32 cellular contexts compared by ENCODE assay signal in genomic region chr20:49649672-49650071, GRCh38.
"Had no signal": no experiment of that assay in that cellular context is flagged by ENCODE, and none has a peak within 500 bp of the region (broad histone marks: within the 10 kb centered on the region; RNA-seq: fewer than 3 reads in every experiment).

No MANE protein-coding gene starts in this region.

- H3K4me3 Mint-ChIP-seq: activated CD4-positive, alpha-beta memory T cell treated with anti-CD3 and anti-CD28 coated beads for 36 hours; activated CD4-positive, alpha-beta T cell treated with anti-CD3 and anti-CD28 coated beads for 36 hours; activated CD4-positive, alpha-beta T cell treated with anti-CD3 and anti-CD28 coated beads, Interleukin-2, amount 10 ng/mL, durations not matched to agents 24 days and 14 days; activated CD8-positive, alpha-beta memory T cell treated with anti-CD3 and anti-CD28 coated beads, Interleukin-2, amount 10 ng/mL, durations not matched to agents 7 days and 5 days; activated CD8-positive, alpha-beta T cell treated with anti-CD3 and anti-CD28 coated beads, Interleukin-2, amount 10 ng/mL, durations not matched to agents 7 days and 5 days; activated naive CD4-positive, alpha-beta T cell treated with anti-CD3 and anti-CD28 coated beads, Interleukin-2, amount 10 ng/mL, durations not matched to agents 7 days and 5 days; activated naive CD8-positive, alpha-beta T cell treated with anti-CD3 and anti-CD28 coated beads, Interleukin-2, amount 10 ng/mL, durations not matched to agents 7 days and 5 days; brain; endodermal cell; T-cell; T-helper 1 cell treated with Interleukin-12 subunit alpha and Interleukin-12 subunit beta and Interleukin-4 antibody, amounts not matched to agents 30 μg/mL and 1 μg/mL, for 36 hours had no signal

- H3K4me1 ChIP-seq: ascending aorta, breast epithelium, colonic mucosa, esophagus muscularis mucosa had no signal

- H3K4me3 ChIP-seq: ascending aorta, breast epithelium, cardiac muscle cell, colonic mucosa, esophagus muscularis mucosa, heart left ventricle had no signal

- H3K27ac ChIP-seq: ascending aorta, breast epithelium, cardiac muscle cell, colonic mucosa, esophagus muscularis mucosa, heart left ventricle had no signal

- H3K27ac Mint-ChIP-seq: activated CD4-positive, alpha-beta memory T cell treated with anti-CD3 and anti-CD28 coated beads for 36 hours; activated CD4-positive, alpha-beta T cell treated with anti-CD3 and anti-CD28 coated beads for 36 hours; activated CD4-positive, alpha-beta T cell treated with anti-CD3 and anti-CD28 coated beads, Interleukin-2, amount 10 ng/mL, durations not matched to agents 24 days and 14 days; activated CD8-positive, alpha-beta memory T cell treated with anti-CD3 and anti-CD28 coated beads, Interleukin-2, amount 10 ng/mL, durations not matched to agents 7 days and 5 days; activated CD8-positive, alpha-beta T cell treated with anti-CD3 and anti-CD28 coated beads, Interleukin-2, amount 10 ng/mL, durations not matched to agents 7 days and 5 days; activated naive CD4-positive, alpha-beta T cell treated with anti-CD3 and anti-CD28 coated beads, Interleukin-2, amount 10 ng/mL, durations not matched to agents 7 days and 5 days; activated naive CD4-positive, alpha-beta T cell treated with anti-CD3 and anti-CD28 coated beads, Interleukin-2, amount 50 U/mL, for 72 hours; activated naive CD8-positive, alpha-beta T cell treated with anti-CD3 and anti-CD28 coated beads, Interleukin-2, amount 10 ng/mL, durations not matched to agents 7 days and 5 days; endodermal cell; T-cell; T-helper 1 cell treated with Interleukin-12 subunit alpha and Interleukin-12 subunit beta and Interleukin-4 antibody, amounts not matched to agents 30 μg/mL and 1 μg/mL, for 36 hours had no signal

- DNase-seq: activated CD4-positive, alpha-beta memory T cell treated with anti-CD3 and anti-CD28 coated beads for 36 hours; activated CD4-positive, alpha-beta T cell treated with anti-CD3 and anti-CD28 coated beads for 36 hours; activated CD4-positive, alpha-beta T cell treated with anti-CD3 and anti-CD28 coated beads, Interleukin-2, amount 10 ng/mL, durations not matched to agents 24 days and 14 days; activated CD4-positive, CD25-positive, alpha-beta regulatory T cell; activated CD4-positive, CD25-positive, alpha-beta regulatory T cell treated with anti-CD3 and anti-CD28 coated beads, Interleukin-2, amount 50 U/mL, for 72 hours; activated CD8-positive, alpha-beta memory T cell treated with anti-CD3 and anti-CD28 coated beads, Interleukin-2, amount 10 ng/mL, durations not matched to agents 7 days and 5 days; activated CD8-positive, alpha-beta memory T cell treated with anti-CD3 and anti-CD28 coated beads, Interleukin-2, amount 50 U/mL, for 4 hours; activated CD8-positive, alpha-beta T cell treated with anti-CD3 and anti-CD28 coated beads, Interleukin-2, amount 10 ng/mL, durations not matched to agents 7 days and 5 days; activated gamma-delta T cell; activated naive CD4-positive, alpha-beta T cell; activated naive CD4-positive, alpha-beta T cell treated with anti-CD3 and anti-CD28 coated beads, Interleukin-2, amount 10 ng/mL, durations not matched to agents 7 days and 5 days; activated naive CD8-positive, alpha-beta T cell treated with anti-CD3 and anti-CD28 coated beads, Interleukin-2, amount 10 ng/mL, durations not matched to agents 7 days and 5 days; activated T-cell treated with anti-CD3 and anti-CD28 coated beads, Interleukin-2, amount 50 U/mL, for 1 hour; activated T-cell treated with anti-CD3 and anti-CD28 coated beads, Interleukin-2, amount 50 U/mL, for 48 hours; central memory CD4-positive, alpha-beta T cell; cerebellar nuclear complex; colonic mucosa; effector memory CD4-positive, alpha-beta T cell; endodermal cell; erythroblast; foreskin fibroblast; glutamatergic neuron; heart left ventricle; SW 1271; T-cell had no signal

- H3K4me1 Mint-ChIP-seq: activated CD4-positive, alpha-beta T cell treated with anti-CD3 and anti-CD28 coated beads for 36 hours; activated CD4-positive, alpha-beta T cell treated with anti-CD3 and anti-CD28 coated beads, Interleukin-2, amount 10 ng/mL, durations not matched to agents 24 days and 14 days; activated naive CD4-positive, alpha-beta T cell treated with anti-CD3 and anti-CD28 coated beads, Interleukin-2, amount 10 ng/mL, durations not matched to agents 7 days and 5 days; brain; endodermal cell; T-cell had no signal

- H3K9me3 ChIP-seq: ascending aorta, breast epithelium, colonic mucosa, esophagus muscularis mucosa, heart left ventricle had no signal

- H3K27me3 Mint-ChIP-seq: activated CD4-positive, alpha-beta memory T cell treated with anti-CD3 and anti-CD28 coated beads for 36 hours; activated CD4-positive, alpha-beta T cell treated with anti-CD3 and anti-CD28 coated beads for 36 hours; activated CD4-positive, alpha-beta T cell treated with anti-CD3 and anti-CD28 coated beads, Interleukin-2, amount 10 ng/mL, durations not matched to agents 24 days and 14 days; activated CD8-positive, alpha-beta memory T cell treated with anti-CD3 and anti-CD28 coated beads, Interleukin-2, amount 10 ng/mL, durations not matched to agents 7 days and 5 days; activated naive CD4-positive, alpha-beta T cell treated with anti-CD3 and anti-CD28 coated beads, Interleukin-2, amount 10 ng/mL, durations not matched to agents 7 days and 5 days; activated naive CD8-positive, alpha-beta T cell treated with anti-CD3 and anti-CD28 coated beads, Interleukin-2, amount 10 ng/mL, durations not matched to agents 7 days and 5 days; brain; T-cell had no signal

- H3K27me3 ChIP-seq: ascending aorta, breast epithelium, cardiac muscle cell, colonic mucosa, esophagus muscularis mucosa, heart left ventricle had no signal

- ATAC-seq: activated CD4-positive, alpha-beta T cell treated with anti-CD3 and anti-CD28 coated beads for 36 hours; activated CD8-positive, alpha-beta memory T cell treated with anti-CD3 and anti-CD28 coated beads, Interleukin-2, amount 10 ng/mL, durations not matched to agents 7 days and 5 days; activated CD8-positive, alpha-beta T cell treated with anti-CD3 and anti-CD28 coated beads, Interleukin-2, amount 10 ng/mL, durations not matched to agents 7 days and 5 days; activated naive CD4-positive, alpha-beta T cell treated with anti-CD3 and anti-CD28 coated beads, Interleukin-2, amount 50 U/mL, for 72 hours; heart left ventricle; T-cell had no signal

- H3K9me3 Mint-ChIP-seq: activated CD4-positive, alpha-beta memory T cell treated with anti-CD3 and anti-CD28 coated beads for 36 hours; activated CD4-positive, alpha-beta T cell treated with anti-CD3 and anti-CD28 coated beads, Interleukin-2, amount 10 ng/mL, durations not matched to agents 24 days and 14 days; activated naive CD4-positive, alpha-beta T cell treated with anti-CD3 and anti-CD28 coated beads, Interleukin-2, amount 10 ng/mL, durations not matched to agents 7 days and 5 days; activated naive CD4-positive, alpha-beta T cell treated with anti-CD3 and anti-CD28 coated beads, Interleukin-2, amount 50 U/mL, for 72 hours; activated naive CD8-positive, alpha-beta T cell treated with anti-CD3 and anti-CD28 coated beads, Interleukin-2, amount 10 ng/mL, durations not matched to agents 7 days and 5 days; brain; endodermal cell; T-cell; T-helper 1 cell treated with Interleukin-12 subunit alpha and Interleukin-12 subunit beta and Interleukin-4 antibody, amounts not matched to agents 30 μg/mL and 1 μg/mL, for 36 hours had no signal

- H3K36me3 ChIP-seq: breast epithelium had no signal
